ENCODE assay signal across 33 cellular contexts in genomic region chr7:20929199-20929598, GRCh38.
"Had no signal": no experiment of that assay in that cellular context is flagged by ENCODE, and none has a peak within 500 bp of the region (broad histone marks: within the 10 kb centered on the region; RNA-seq: fewer than 3 reads in every experiment).

No MANE protein-coding gene starts in this region.

- FAIRE-seq: astrocyte, TTC549 had no signal

- H3K27me3 ChIP-seq: adrenal gland, body of pancreas, brain microvascular endothelial cell had no signal

- H3K4me1 ChIP-seq: adrenal gland, body of pancreas, breast epithelium had no signal

- H3K9me3 ChIP-seq: adrenal gland, body of pancreas had no signal

- ATAC-seq: activated CD8-positive, alpha-beta T cell treated with anti-CD3 and anti-CD28 coated beads for 36 hours; activated naive CD4-positive, alpha-beta T cell treated with anti-CD3 and anti-CD28 coated beads, Interleukin-2, amount 50 U/mL, for 72 hours; activated T-cell treated with anti-CD3 and anti-CD28 coated beads, Interleukin-2, amount 50 U/mL, for 4 hours; activated T-cell treated with anti-CD3 and anti-CD28 coated beads, Interleukin-2, amount 50 U/mL, for 72 hours; activated T-helper 17 cell treated with anti-CD3 and anti-CD28 coated beads, Interleukin-2, amount 50 U/mL, for 72 hours; body of pancreas had no signal

- H3K4me3 ChIP-seq: adrenal gland, body of pancreas, breast epithelium had no signal

- H3K36me3 ChIP-seq: adrenal gland, brain microvascular endothelial cell, breast epithelium had no signal

- DNase-seq: activated B cell treated with CpG ODN at 0.5 μM for 24 hours; activated CD4-positive, alpha-beta memory T cell treated with anti-CD3 and anti-CD28 coated beads for 36 hours; activated CD4-positive, alpha-beta T cell treated with anti-CD3 and anti-CD28 coated beads for 4 hours; activated CD4-positive, alpha-beta T cell treated with anti-CD3 and anti-CD28 coated beads, Interleukin-2, amount 10 ng/mL, durations not matched to agents 24 days and 14 days; activated CD4-positive, alpha-beta T cell treated with anti-CD3 and anti-CD28 coated beads, Interleukin-2, amount 50 U/mL, for 1 hour; activated CD4-positive, alpha-beta T cell treated with anti-CD3 and anti-CD28 coated beads, Interleukin-2, amount 50 U/mL, for 4 hours; activated CD4-positive, CD25-positive, alpha-beta regulatory T cell treated with anti-CD3 and anti-CD28 coated beads, Interleukin-2, amount 50 U/mL, for 72 hours; activated CD8-positive, alpha-beta memory T cell treated with anti-CD3 and anti-CD28 coated beads, Interleukin-2, amount 50 U/mL, for 4 hours; activated CD8-positive, alpha-beta T cell treated with anti-CD3 and anti-CD28 coated beads for 36 hours; activated effector memory CD4-positive, alpha-beta T cell treated with anti-CD3 and anti-CD28 coated beads, Interleukin-2, amount 50 U/mL, for 16 hours; activated gamma-delta T cell treated with Interleukin-2 at 50 U/mL for 16 hours; activated naive CD4-positive, alpha-beta T cell; activated naive CD4-positive, alpha-beta T cell treated with anti-CD3 and anti-CD28 coated beads for 36 hours; activated naive CD4-positive, alpha-beta T cell treated with anti-CD3 and anti-CD28 coated beads, Interleukin-2, amount 50 U/mL, for 16 hours; activated naive CD8-positive, alpha-beta T cell treated with anti-CD3 and anti-CD28 coated beads for 36 hours; activated T-cell treated with anti-CD3 and anti-CD28 coated beads for 4 hours; activated T-cell treated with anti-CD3 and anti-CD28 coated beads, Interleukin-2, amount 50 U/mL, for 1 hour; activated T-cell treated with anti-CD3 and anti-CD28 coated beads, Interleukin-2, amount 50 U/mL, for 4 hours; activated T-cell treated with anti-CD3 and anti-CD28 coated beads, Interleukin-2, amount 50 U/mL, for 72 hours; adrenal gland; amniotic stem cell; aorta; body of pancreas; brain microvascular endothelial cell; central memory CD4-positive, alpha-beta T cell; T-helper 1 cell; T-helper 2 cell; T-helper 9 cell had no signal
